In genomic region chr2:130332271-130333073, GRCh38 we compare ENCODE assay signal across 8 cellular contexts. TPM values are rescaled to one million over a fixed set of nuclear protein-coding genes. Genes with fewer than 3 reads are reported as not detected.
DNase-seq lines count a peak whose midpoint lies in the region; ATAC-seq, FAIRE-seq and TF ChIP-seq lines count a peak whose summit lies in the region.

No MANE protein-coding gene starts in this region.

- no peak overlapping the region for H4K5ac ChIP-seq in H9 (ENCODE audit: insufficient read length, low read depth, low read length)

- H3T11ph ChIP-seq in H9 (ENCODE audit: low read length) = no peak overlapping the region

- peaks cover 44% of the 10 kb centered on the region for H3K27me3 Mint-ChIP-seq in H9 (ENCODE audit: low read depth)

- no peak overlapping the region for H4K8ac ChIP-seq in H9 (replicated peaks; ENCODE audit: insufficient read length, low read depth, low read length)

- H3K9me2 ChIP-seq in MM.1S (replicated peaks; ENCODE audit: insufficient read depth, low read length) (no peaks in the 10 kb centered on the region), hepatocyte (replicated peaks; ENCODE audit: insufficient read depth) (no peaks in the 10 kb centered on the region)

- H3K9ac ChIP-seq in H9 (ENCODE audit: extremely low read depth, insufficient read length, low read length) = no peak overlapping the region
- H3K9ac ChIP-seq in MM.1S (ENCODE audit: low read length) = peak overlapping the region; percentile 18; the same call in 1 of the 2 replicates

- no peak overlapping the region for H3K18ac ChIP-seq in H9 (ENCODE audit: insufficient read length, low read depth, low read length)

- H3K79me1 ChIP-seq in H9 (ENCODE audit: insufficient read depth, low read depth, low read length, poor library complexity, severe bottlenecking) = no peaks in the 10 kb centered on the region

- H3K36me3 ChIP-seq in MM.1S (replicated peaks; ENCODE audit: insufficient read depth, low read length) (no peaks in the 10 kb centered on the region), ascending aorta (no peaks in the 10 kb centered on the region), hepatocyte (replicated peaks; ENCODE audit: insufficient read depth, low read depth) (no peaks in the 10 kb centered on the region), small intestine (ENCODE audit: control insufficient read depth in 2 of 2, insufficient read depth in 2 of 2, low read length in 2 of 2) (no peaks in the 10 kb centered on the region)

- H3K56ac ChIP-seq in H9 (ENCODE audit: insufficient read length, low read depth, low read length) = no peak overlapping the region

- peak overlapping the region; percentile 66 to 68 for H3K4me3 Mint-ChIP-seq in H9

- no peak overlapping the region for H2BK15ac ChIP-seq in H9 (ENCODE audit: low read depth, low read length)

- H3F3A ChIP-seq in MM.1S (ENCODE audit: insufficient read depth, low read length) = no peaks in the 10 kb centered on the region

- H3K36me3 Mint-ChIP-seq in H9 (ENCODE audit: insufficient read depth in 1 of 3, low read depth in 3 of 3) = peaks cover 0 to 3% (median under 1%) of the 10 kb centered on the region in 3 experiments; a peak in 2 of 7 replicates

- no peaks in the 10 kb centered on the region for H3K23me2 ChIP-seq in H9 (ENCODE audit: insufficient read length, low read depth, low read length, poor library complexity, severe bottlenecking)

- no peaks in the 10 kb centered on the region for H3K4me1 ChIP-seq in H9 (ENCODE audit: insufficient read depth, low read length)
- H3K4me1 ChIP-seq in MM.1S (ENCODE audit: low read length) = 0 out of 2 replicates have a peak, but pooled peaks cover 8% of the 10 kb centered on the region
- no peaks in the 10 kb centered on the region for H3K4me1 ChIP-seq in ascending aorta
- H3K4me1 ChIP-seq in hepatocyte (ENCODE audit: insufficient read depth) = peaks cover 15% of the 10 kb centered on the region
- no peaks in the 10 kb centered on the region for H3K4me1 ChIP-seq in small intestine (ENCODE audit: control insufficient read depth in 2 of 2, insufficient read depth in 1 of 2, low read depth in 1 of 2, low read length in 1 of 2)

- H3K79me2 ChIP-seq in H9 (ENCODE audit: insufficient read depth, low read length) (no peaks in the 10 kb centered on the region), MM.1S (ENCODE audit: low read length) (no peaks in the 10 kb centered on the region), hepatocyte (no peaks in the 10 kb centered on the region)

- no peaks in the 10 kb centered on the region for H3K27me3 ChIP-seq in H9 (ENCODE audit: insufficient read depth, low read length)
- no peaks in the 10 kb centered on the region for H3K27me3 ChIP-seq in MM.1S (replicated peaks; ENCODE audit: insufficient read depth, low read length)
- no peaks in the 10 kb centered on the region for H3K27me3 ChIP-seq in ascending aorta
- peaks cover 12% of the 10 kb centered on the region for H3K27me3 ChIP-seq in hepatocyte
- peaks cover 0 to 2% of the 10 kb centered on the region in 2 donors for H3K27me3 ChIP-seq in small intestine (ENCODE audit: control insufficient read depth in 2 of 2, insufficient read depth in 2 of 2, low read length in 2 of 2)

- no peak overlapping the region for H2AK5ac ChIP-seq in H9 (ENCODE audit: insufficient read length, low read length)

- DNase-seq in H9 (peak; percentile 79), MM.1S (peak; percentile 53), T1000 (lab: John Stamatoyannopoulos, UW) (peak; percentile 54), ascending aorta (ENCODE audit: low spot score in 2 of 2) (peak in 1 of 2 donors; percentile 82), hepatocyte (ENCODE audit: low spot score) (peak; percentile 89), small intestine (peak; percentile 53)

- no peak overlapping the region for H3K14ac ChIP-seq in H9 (ENCODE audit: insufficient read depth, low read length)

- no peak overlapping the region for H2BK5ac ChIP-seq in H9 (ENCODE audit: insufficient read length, low read length)

- peaks cover 17 to 20% of the 10 kb centered on the region in 2 experiments for H3K4me1 Mint-ChIP-seq in H9

- WGBS in H9 (ENCODE audit: extremely low coverage, insufficient read length, low lambda C conversion rate) = no CpG with 5 or more reads among the region's 29 CpGs
- 26% methylated on average over 29 of the region's 29 CpGs for WGBS in hepatocyte (ENCODE audit: low lambda C conversion rate, missing lambda C conversion rate)
- 19 to 26% (median 23%) methylated on average over 29 of the region's 29 CpGs for WGBS in small intestine, 3 donors

- no peak for FAIRE-seq in small intestine (lab: Jason Lieb, UNC)

- TF ChIP-seq CTCF in GM12801 (IDR thresholded peaks at IDR 0.05; ENCODE audit: extremely low read depth, insufficient read length) (peak; percentile 46), H9 (conservative IDR thresholded peaks at IDR 0.05) (peak; percentile 98; the same call in 2 of the 3 replicates), MM.1S (IDR thresholded peaks at IDR 0.05; ENCODE audit: low read length) (peak; percentile 95), ascending aorta (IDR thresholded peaks at IDR 0.05) (peak; percentile 59 to 86 (median 80)), hepatocyte (IDR thresholded peaks at IDR 0.05; ENCODE audit: poor library complexity) (peak; percentile 99)

- no peak overlapping the region for H3K23ac ChIP-seq in H9 (ENCODE audit: insufficient read length, low read depth, low read length)

- H2BK120ac ChIP-seq in H9 (ENCODE audit: low read depth, low read length, poor library complexity, severe bottlenecking) = no peak overlapping the region

- H3K4me2 ChIP-seq in H9 (ENCODE audit: insufficient read depth, insufficient read length, low read length) (peak overlapping the region; percentile 22), MM.1S (ENCODE audit: low read depth, low read length) (peak overlapping the region; percentile 73), hepatocyte (peak overlapping the region; percentile 70)

- no peaks in the 10 kb centered on the region for H4K20me1 ChIP-seq in H9 (ENCODE audit: control insufficient read depth, insufficient read depth, insufficient read length)
- H4K20me1 ChIP-seq in MM.1S (ENCODE audit: insufficient read depth, low read length) = no peaks in the 10 kb centered on the region
- H4K20me1 ChIP-seq in hepatocyte (ENCODE audit: insufficient read depth, poor library complexity, severe bottlenecking) = no peaks in the 10 kb centered on the region

- H3K9me3 ChIP-seq in H9 (ENCODE audit: control insufficient read depth, low read depth, low read length) = no peaks in the 10 kb centered on the region
- H3K9me3 ChIP-seq in MM.1S (replicated peaks; ENCODE audit: insufficient read depth, low read length) = no peaks in the 10 kb centered on the region
- no peaks in the 10 kb centered on the region for H3K9me3 ChIP-seq in ascending aorta
- no peaks in the 10 kb centered on the region for H3K9me3 ChIP-seq in hepatocyte (ENCODE audit: low read depth)
- H3K9me3 ChIP-seq in small intestine (ENCODE audit: control insufficient read depth, low read depth) = no peaks in the 10 kb centered on the region

- H2BK20ac ChIP-seq in H9 (ENCODE audit: low read depth, low read length, poor library complexity, severe bottlenecking) = no peak overlapping the region

- H3K4me3 ChIP-seq in MM.1S (ENCODE audit: low read length) = peak overlapping the region; percentile 31; the same call in 1 of the 2 replicates
- no peak overlapping the region for H3K4me3 ChIP-seq in ascending aorta
- no peak overlapping the region for H3K4me3 ChIP-seq in hepatocyte
- H3K4me3 ChIP-seq in small intestine (ENCODE audit: low read depth in 1 of 2, low read length in 2 of 2) = no peak overlapping the region

- no peaks in the 10 kb centered on the region; a peak in 2 of 5 replicates for H3K9me3 Mint-ChIP-seq in H9

- H2BK12ac ChIP-seq in H9 (ENCODE audit: insufficient read length, low read depth, low read length) = no peak overlapping the region

- intact Hi-C loops in ascending aorta (cut with DNase I) = no loop called here

- H4K91ac ChIP-seq in H9 (ENCODE audit: insufficient read length, low read depth, low read length) = no peak overlapping the region

- no peak overlapping the region for H3K27ac ChIP-seq in H9 (ENCODE audit: insufficient read length, low read depth, low read length)
- no peak overlapping the region for H3K27ac ChIP-seq in MM.1S (ENCODE audit: low read length)
- no peak overlapping the region for H3K27ac ChIP-seq in ascending aorta
- no peak overlapping the region for H3K27ac ChIP-seq in hepatocyte
- no peak overlapping the region for H3K27ac ChIP-seq in small intestine (ENCODE audit: low read depth in 1 of 2, low read length in 1 of 2)

- H3K27ac Mint-ChIP-seq in H9 = peak overlapping the region in 1 of 3 experiments; percentile 44; a peak in 1 of 7 replicates

- no peak for ATAC-seq in HG02970 (IDR thresholded peaks at IDR 0.05; ENCODE audit: low FRiP score, unreplicated experiment)

- H2AFZ ChIP-seq in H9 (ENCODE audit: low read length) (peak overlapping the region; percentile 52), MM.1S (ENCODE audit: low read length) (peak overlapping the region; percentile 69), hepatocyte (no peak overlapping the region)

- no peak overlapping the region for H3K4ac ChIP-seq in H9 (ENCODE audit: low read depth, low read length)

RNA-seq across cellular contexts. Expression of gene IMP4, which starts 10.2 kb away (rescaled TPM):
- total RNA-seq in H9 (2021) (92.9 and 101 TPM in 2 replicates), ascending aorta (97.9 TPM), hepatocyte (49.1 and 52.4 TPM in 2 replicates)
- polyA plus RNA-seq in hepatocyte (56.4 and 80.9 TPM in 2 replicates), small intestine (10 to 100 TPM; 57.9 to 77.7 (median 66.5) TPM)

RNA-seq across cellular contexts. Expression of gene PTPN18, which starts 23.4 kb away (rescaled TPM):
- 13.0 and 16.3 TPM in 2 replicates for total RNA-seq in H9 (2021)
- 21.0 TPM for total RNA-seq in ascending aorta
- 34.8 and 35.7 TPM in 2 replicates for total RNA-seq in hepatocyte
- polyA plus RNA-seq in hepatocyte = 34.7 and 41.6 TPM in 2 replicates
- polyA plus RNA-seq in small intestine = 100 to 1,000 TPM in 1 of 3 donors, 10 to 100 TPM in 2; 58.6 to 105 (median 63.2) TPM

Comparison
In these comparisons a context has a peak if more than half of its experiments do, and no peak if none do; other contexts are left out.
1. CTCF ChIP-seq: peak in every context shown above with its lines; median percentile 99 in hepatocyte; 98 in H9; 95 in MM.1S; 80 in ascending aorta; 46 in GM12801.
2. H3K4me2 ChIP-seq: peak in every context shown above with its lines; median percentile 73 in MM.1S; 70 in hepatocyte; 22 in H9.